ENCODE assay signal across 23 cellular contexts in the genomic region with DNA sequence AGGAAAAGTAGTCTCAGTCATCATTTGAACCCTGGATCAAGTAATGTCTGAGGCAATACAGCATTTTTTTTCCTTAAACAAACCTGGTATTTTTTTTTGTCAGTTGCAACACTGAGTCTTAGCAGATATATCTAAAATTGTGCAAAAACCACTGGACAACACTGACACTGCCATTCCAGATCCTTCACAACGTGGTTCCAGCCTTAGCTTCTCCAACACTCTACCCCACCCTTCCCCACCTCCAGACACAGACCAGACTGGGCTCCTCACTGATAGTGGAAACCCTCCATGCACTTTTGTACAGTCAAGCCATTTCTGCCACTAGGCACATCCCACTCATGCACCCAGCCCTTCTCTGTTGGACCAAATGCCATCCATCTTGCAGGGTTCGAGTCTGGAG.
"Had no signal": no experiment of that assay in that cellular context is flagged by ENCODE, and none has a peak within 500 bp of the region (broad histone marks: within the 10 kb centered on the region; RNA-seq: fewer than 3 reads in every experiment).

No MANE protein-coding gene starts in this region.

- H3K27me3 ChIP-seq: colonic mucosa, esophagus muscularis mucosa, heart right ventricle, left lung, neutrophil, suprapubic skin had no signal

- H3K36me3 Mint-ChIP-seq: natural killer cell had no signal

- FAIRE-seq: endothelial cell of umbilical vein, islet of Langerhans, small intestine had no signal

- ATAC-seq: natural killer cell; stimulated activated naive CD8-positive, alpha-beta T cell treated with anti-CD3 and anti-CD28 coated beads, Interleukin-15, amount 100 ng/mL, for 72 hours had no signal

- DNase-seq: colonic mucosa; dermis blood vessel endothelial cell; effector memory CD4-positive, alpha-beta T cell; foreskin keratinocyte; heart right ventricle; hippocampal formation; left lung; lower lobe of right lung; natural killer cell; small intestine; stimulated activated CD4-positive, alpha-beta T cell treated with anti-CD3 and anti-CD28 coated beads, Interleukin-15, amount 100 ng/mL, for 24 hours; stimulated activated CD4-positive, alpha-beta T cell treated with anti-CD3 and anti-CD28 coated beads, Interleukin-4, amount 100 ng/mL, for 1 hour; stimulated activated CD8-positive, alpha-beta memory T cell treated with anti-CD3 and anti-CD28 coated beads, Interleukin-4, amount 100 ng/mL, for 48 hours; stimulated activated naive CD4-positive, alpha-beta T cell; stimulated activated naive CD8-positive, alpha-beta T cell treated with anti-CD3 and anti-CD28 coated beads, Interleukin-15, amount 100 ng/mL, for 72 hours; trophoblast cell had no signal

- H3K9me3 ChIP-seq: colonic mucosa, esophagus muscularis mucosa, heart right ventricle, left lung, lower lobe of right lung, neutrophil, suprapubic skin had no signal

- H3K9me3 Mint-ChIP-seq: natural killer cell; stimulated activated naive CD8-positive, alpha-beta T cell treated with anti-CD3 and anti-CD28 coated beads, Interleukin-15, amount 100 ng/mL, for 72 hours had no signal

- H3K4me3 Mint-ChIP-seq: natural killer cell; stimulated activated naive CD8-positive, alpha-beta T cell treated with anti-CD3 and anti-CD28 coated beads, Interleukin-15, amount 100 ng/mL, for 72 hours had no signal

- H3K4me1 ChIP-seq: colonic mucosa, foreskin keratinocyte, left lung, parathyroid adenoma had no signal

- H3K27ac ChIP-seq: colonic mucosa, esophagus muscularis mucosa, foreskin keratinocyte, heart right ventricle, left lung, lower lobe of right lung, neutrophil, parathyroid adenoma, suprapubic skin had no signal

- H3K36me3 ChIP-seq: colonic mucosa, esophagus muscularis mucosa, heart right ventricle, left lung, lower lobe of right lung, neutrophil, suprapubic skin had no signal

- H3K27ac Mint-ChIP-seq: natural killer cell; progenitor cell of endocrine pancreas; stimulated activated naive CD8-positive, alpha-beta T cell treated with anti-CD3 and anti-CD28 coated beads, Interleukin-15, amount 100 ng/mL, for 72 hours had no signal

- H2AFZ ChIP-seq: parathyroid adenoma had no signal

- H3K4me1 Mint-ChIP-seq: natural killer cell had no signal

- H3K9ac ChIP-seq: parathyroid adenoma had no signal

- H3K79me2 ChIP-seq: parathyroid adenoma had no signal

- H3K4me3 ChIP-seq: colonic mucosa, esophagus muscularis mucosa, heart right ventricle, left lung, lower lobe of right lung, suprapubic skin had no signal
